13 cellular contexts compared by ENCODE assay signal in genomic region chr18:34834897-34835296, GRCh38.
A peak's percentile ranks its signal among the peaks of the same experiment; 100 is the strongest.
DNase-seq lines count a peak whose midpoint lies in the region; ATAC-seq, FAIRE-seq and TF ChIP-seq lines count a peak whose summit lies in the region.
"Had no signal": no experiment of that assay in that cellular context is flagged by ENCODE, and none has a peak within 500 bp of the region (broad histone marks: within the 10 kb centered on the region; RNA-seq: fewer than 3 reads in every experiment).

No MANE protein-coding gene starts in this region.

- TF ChIP-seq CTCF in GM12878 (IDR thresholded peaks at IDR 0.05 in 2 of 3, conservative IDR thresholded peaks at IDR 0.05 in 1 of 3; ENCODE audit: control insufficient read depth in 2 of 3, extremely low read depth in 1 of 3, insufficient read depth in 1 of 3, low read depth in 3 of 3, low read length in 3 of 3) (no peak), left lung (IDR thresholded peaks at IDR 0.05) (no peak), upper lobe of left lung (IDR thresholded peaks at IDR 0.05) (no peak), foreskin fibroblast (IDR thresholded peaks at IDR 0.05; ENCODE audit: low read depth, low read length) (no peak)

- no peaks in the 10 kb centered on the region for H3K4me1 ChIP-seq in GM12878 (ENCODE audit: control insufficient read depth, insufficient read depth, low read length)
- no peaks in the 10 kb centered on the region for H3K4me1 ChIP-seq in left lung
- H3K4me1 ChIP-seq in upper lobe of left lung = peaks cover 0 to 5% (median 0%) of the 10 kb centered on the region in 4 donors

- in situ Hi-C loops in GM12878 (cut with MboI) = no loop called here

- SMC1A ChIA-PET in GM12878 (lab: Charles Lee; ENCODE audit: uncharacterized antibody, unreplicated experiment) = interaction anchor here (1.9 kb wide), 1 partner anchor 9 kb away, joined by 4 read pairs; no protein-coding TSS in a partner anchor

- H3K79me2 ChIP-seq in GM12878 (ENCODE audit: control insufficient read depth, insufficient read depth, low read length) = no peaks in the 10 kb centered on the region

- TF ChIP-seq POLR2A in GM12878 (IDR thresholded peaks at IDR 0.05; ENCODE audit: low read depth, low read length) (no peak), upper lobe of left lung (IDR thresholded peaks at IDR 0.05) (no peak)

- no peak for TF ChIP-seq RAD21 in GM12878 (IDR thresholded peaks at IDR 0.05; ENCODE audit: insufficient read depth, low read depth, low read length)

- POLR2A ChIA-PET in GM12878 (lab: Charles Lee) = no interaction called here

- ATAC-seq in Right ventricle myocardium superior (ENCODE audit: poor library complexity) (peak; percentile 23), Right ventricle myocardium inferior (no peak), GM12878 (no peak), left lung (peak; percentile 36), upper lobe of left lung (ENCODE audit: low FRiP score in 2 of 2) (no peak), HG03469 (IDR thresholded peaks at IDR 0.05; ENCODE audit: unreplicated experiment) (no peak)

- no peak overlapping the region for H2AFZ ChIP-seq in GM12878 (ENCODE audit: control insufficient read depth, low read depth, low read length)

- DNase-seq in Right ventricle myocardium superior (no peak), Right ventricle myocardium inferior (ENCODE audit: missing footprints) (no peak), GM12878 (ENCODE audit: low read depth, low spot score) (no peak), left lung (no peak), upper lobe of left lung (no peak), cerebellum (ENCODE audit: low spot score) (no peak), foreskin fibroblast (no peak)
- DNase-seq: AML-193; NCI-H446; nephron progenitor cell; RPMI8226; stimulated activated CD4-positive, alpha-beta T cell treated with anti-CD3 and anti-CD28 coated beads, Interleukin-12 subunit alpha, Interleukin-12 subunit beta, amount 100 ng/mL, for 4 hours had no signal

- TF ChIP-seq EP300 in GM12878 (IDR thresholded peaks at IDR 0.05; ENCODE audit: borderline replicate concordance in 1 of 2, control insufficient read depth in 1 of 2, low read depth in 2 of 2, low read length in 2 of 2) = no peak
- no peak for TF ChIP-seq EP300 in upper lobe of left lung (IDR thresholded peaks at IDR 0.05)

- CTCF ChIA-PET in GM12878 (lab: Yijun Ruan, JAX) = interaction anchor here (0.6 kb wide), 1 partner anchor 481 kb away, joined by 3 read pairs; no protein-coding TSS in a partner anchor

- H3K9ac ChIP-seq in GM12878 (ENCODE audit: control insufficient read depth, insufficient read depth, low read length) = no peak overlapping the region

- no peaks in the 10 kb centered on the region for H4K20me1 ChIP-seq in GM12878 (ENCODE audit: control insufficient read depth, insufficient read depth)

- no peak overlapping the region for H3K4me3 ChIP-seq in GM12878
- H3K4me3 ChIP-seq in left lung = no peak overlapping the region
- no peak overlapping the region for H3K4me3 ChIP-seq in upper lobe of left lung
- H3K4me3 ChIP-seq in foreskin fibroblast (ENCODE audit: low read depth in 1 of 2, low read length in 2 of 2) = no peak overlapping the region

- RAD21 ChIA-PET in GM12878 (lab: Charles Lee; ENCODE audit: unreplicated experiment) = no interaction called here

- H3K36me3 ChIP-seq in GM12878 (ENCODE audit: control insufficient read depth in 2 of 2, insufficient read depth in 2 of 2, low read length in 1 of 2) (no peaks in the 10 kb centered on the region), left lung (no peaks in the 10 kb centered on the region), upper lobe of left lung (no peaks in the 10 kb centered on the region)

- no TSS peak for BruUV-seq in GM12878 (replicated peaks; lab: Mats Ljungman, UMichigan)

- WGBS in GM12878 (ENCODE audit: insufficient coverage, insufficient replicate concordance, low lambda C conversion rate, missing lambda C conversion rate) = 0% methylated on average over 2 of the region's 2 CpGs
- 46 to 60% methylated on average over 2 of the region's 2 CpGs for WGBS in upper lobe of left lung, 2 donors

- FAIRE-seq in GM12878 (lab: Jason Lieb, UNC) = peak; percentile 23

- H3K27me3 ChIP-seq in GM12878 (replicated peaks in 1 of 2; ENCODE audit: control insufficient read depth in 2 of 2, insufficient read depth in 2 of 2, low read length in 1 of 2) = no peaks in the 10 kb centered on the region
- H3K27me3 ChIP-seq in left lung = no peaks in the 10 kb centered on the region
- H3K27me3 ChIP-seq in upper lobe of left lung = no peaks in the 10 kb centered on the region

- H3K27ac ChIP-seq in GM12878 (ENCODE audit: control insufficient read depth, insufficient read depth) = no peak overlapping the region
- H3K27ac ChIP-seq in left lung = peak overlapping the region in 1 of 2 donors; percentile 61
- H3K27ac ChIP-seq in upper lobe of left lung = peak overlapping the region in 3 of 4 donors; percentile 8 to 69 (median 39)

- H3K9me3 ChIP-seq in GM12878 (replicated peaks; ENCODE audit: control insufficient read depth, insufficient read depth, low read length) (no peaks in the 10 kb centered on the region), left lung (no peaks in the 10 kb centered on the region), upper lobe of left lung (no peaks in the 10 kb centered on the region)

- intact Hi-C loops in Right ventricle myocardium superior (cut with DNase I) (no loop called here), Right ventricle myocardium inferior (cut with DNase I) (no loop called here), GM12878 (cut with micrococcal nuclease; ENCODE audit: unreplicated experiment) (no loop called here), left lung (cut with DNase I) (no loop called here)

- H3K4me2 ChIP-seq in GM12878 (ENCODE audit: control insufficient read depth, insufficient read depth) = no peak overlapping the region

TF ChIP-seq in GM12878, 131 proteins besides CTCF, POLR2A, EP300 and RAD21 (continues in another document):
- TF ChIP-seq BHLHE40 (IDR thresholded peaks at IDR 0.05; ENCODE audit: borderline replicate concordance in 1 of 2, low read depth in 2 of 2, low read length in 1 of 2) (no peak), MEF2A (IDR thresholded peaks at IDR 0.05; ENCODE audit: insufficient read depth, low read depth, low read length) (peak; percentile 66), EZH2 (IDR thresholded peaks at IDR 0.05; ENCODE audit: borderline replicate concordance, control insufficient read depth, low read depth, low read length) (no peak), RFX5 (IDR thresholded peaks at IDR 0.05; ENCODE audit: low read depth, low read length) (0 out of 2 replicates have a peak, but pooled peaks have one; percentile 40), NR2C2 (IDR thresholded peaks at IDR 0.05; ENCODE audit: borderline replicate concordance, control insufficient read depth, insufficient read length, low read depth) (no peak), TCF3 (IDR thresholded peaks at IDR 0.05; ENCODE audit: borderline replicate concordance, insufficient read depth, low read depth, low read length) (no peak), CREB1 (IDR thresholded peaks at IDR 0.05; ENCODE audit: low read depth) (peak; percentile 53; the same call in 1 of the 2 replicates), SMAD1 (IDR thresholded peaks at IDR 0.05; ENCODE audit: low read depth, partially characterized antibody) (no peak), ZBTB33 (IDR thresholded peaks at IDR 0.05) (no peak), ATF3 (IDR thresholded peaks at IDR 0.05; ENCODE audit: borderline replicate concordance, extremely low read depth, low read depth, low read length) (no peak), ATF2 (IDR thresholded peaks at IDR 0.05; ENCODE audit: low read length) (0 out of 2 replicates have a peak, but pooled peaks have one; percentile 18), ATF7 (IDR thresholded peaks at IDR 0.05; ENCODE audit: low read depth) (no peak), BCL3 (IDR thresholded peaks at IDR 0.05; ENCODE audit: borderline replicate concordance, insufficient read depth, low read depth, low read length, poor library complexity, severe bottlenecking) (no peak)

Comparison
In these comparisons a context has a peak if more than half of its experiments do, and no peak if none do; other contexts are left out.
1. ATAC-seq: peak in Right ventricle myocardium superior (single experiment) and left lung (single experiment); none in Right ventricle myocardium inferior (single experiment), GM12878 (single experiment), upper lobe of left lung (0 of 2) and HG03469 (single experiment).